Comparison of ENCODE assay signal across 29 cellular contexts in the genomic region with DNA sequence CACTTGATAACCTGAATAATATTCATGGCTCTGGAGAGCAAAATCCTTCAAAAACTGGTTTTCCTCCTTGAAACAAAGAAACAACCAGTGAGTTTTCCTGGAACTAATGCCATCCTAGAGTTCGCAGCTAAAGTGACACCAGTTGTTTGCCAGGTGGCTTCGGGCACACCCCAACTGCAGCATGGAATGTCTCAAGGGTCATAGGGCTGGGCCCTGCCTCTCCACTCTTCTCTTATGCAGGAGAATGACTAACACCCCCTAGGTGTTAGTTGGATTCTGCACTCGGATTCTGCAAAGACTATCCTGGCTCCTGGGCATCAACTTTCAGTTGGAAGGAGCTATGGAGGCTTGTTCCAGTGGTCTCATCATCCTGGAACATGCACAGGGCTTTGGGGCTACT.
"Had no signal": no experiment of that assay in that cellular context is flagged by ENCODE, and none has a peak within 500 bp of the region (broad histone marks: within the 10 kb centered on the region; RNA-seq: fewer than 3 reads in every experiment).

No MANE protein-coding gene starts in this region.

- ATAC-seq: activated CD4-positive, CD25-positive, alpha-beta regulatory T cell treated with anti-CD3 and anti-CD28 coated beads, Interleukin-2, amount 50 U/mL, for 24 hours; activated CD8-positive, alpha-beta T cell treated with anti-CD3 and anti-CD28 coated beads for 36 hours; activated T-cell treated with anti-CD3 and anti-CD28 coated beads, Interleukin-2, amount 50 U/mL, for 4 hours; activated T-helper 17 cell treated with anti-CD3 and anti-CD28 coated beads, Interleukin-2, amount 50 U/mL, for 72 hours; esophagus mucosa; T-helper 17 cell had no signal

- DNase-seq: activated B cell treated with CpG ODN at 0.5 μM for 24 hours; activated CD4-positive, alpha-beta T cell treated with anti-CD3 and anti-CD28 coated beads for 48 hours; activated CD4-positive, alpha-beta T cell treated with anti-CD3 and anti-CD28 coated beads, Interleukin-2, amount 50 U/mL, for 1 hour; activated CD4-positive, alpha-beta T cell treated with anti-CD3 and anti-CD28 coated beads, Interleukin-2, amount 50 U/mL, for 48 hours; activated CD8-positive, alpha-beta memory T cell treated with anti-CD3 and anti-CD28 coated beads for 24 hours; activated CD8-positive, alpha-beta T cell treated with anti-CD3 and anti-CD28 coated beads for 36 hours; activated effector memory CD4-positive, alpha-beta T cell treated with Interleukin-2 at 50 U/mL for 16 hours; activated gamma-delta T cell treated with Interleukin-2 at 50 U/mL for 16 hours; activated naive CD4-positive, alpha-beta T cell treated with anti-CD3 and anti-CD28 coated beads, Interleukin-2, amount 50 U/mL, for 16 hours; activated naive CD4-positive, alpha-beta T cell treated with Interleukin-2 at 50 U/mL for 16 hours; activated T-cell treated with anti-CD3 and anti-CD28 coated beads, Interleukin-2, amount 50 U/mL, for 4 hours; amniotic stem cell; anterior cingulate cortex; brain microvascular endothelial cell; cortex of kidney; dermis blood vessel endothelial cell; effector CD8-positive, alpha-beta T cell; endodermal cell; foreskin fibroblast; T-helper 1 cell; T-helper 17 cell; T1000; WERI-Rb-1 had no signal

- H3K27me3 Mint-ChIP-seq: activated B cell treated with CpG ODN at 0.5 μM for 24 hours; activated T-helper 17 cell treated with anti-CD3 and anti-CD28 coated beads, Interleukin-2, amount 50 U/mL, for 72 hours; central memory CD8-positive, alpha-beta T cell had no signal

- H3K4me3 Mint-ChIP-seq: activated B cell treated with CpG ODN at 0.5 μM for 24 hours; activated CD8-positive, alpha-beta T cell treated with anti-CD3 and anti-CD28 coated beads for 36 hours; activated naive CD8-positive, alpha-beta T cell; activated T-cell treated with anti-CD3 and anti-CD28 coated beads, Interleukin-2, amount 50 U/mL, for 4 hours; activated T-helper 17 cell treated with anti-CD3 and anti-CD28 coated beads, Interleukin-2, amount 50 U/mL, for 72 hours; central memory CD8-positive, alpha-beta T cell; endodermal cell; T-helper 17 cell; T-helper 2 cell treated with Interferon-gamma antibody and Interleukin-4, amounts not matched to agents 5 μg/mL and 100 μg/mL, for 36 hours had no signal

- H3K4me1 Mint-ChIP-seq: activated B cell treated with CpG ODN at 0.5 μM for 24 hours; activated T-helper 17 cell treated with anti-CD3 and anti-CD28 coated beads, Interleukin-2, amount 50 U/mL, for 72 hours; central memory CD8-positive, alpha-beta T cell; T-helper 17 cell had no signal

- H3K36me3 Mint-ChIP-seq: activated naive CD8-positive, alpha-beta T cell had no signal

- H3K27ac ChIP-seq: brain microvascular endothelial cell, WERI-Rb-1 had no signal

- H3K36me3 ChIP-seq: brain microvascular endothelial cell, WERI-Rb-1 had no signal

- H3K9me3 Mint-ChIP-seq: activated T-helper 17 cell treated with anti-CD3 and anti-CD28 coated beads, Interleukin-2, amount 50 U/mL, for 72 hours; endodermal cell had no signal

- H3K27me3 ChIP-seq: brain microvascular endothelial cell had no signal

- H3K27ac Mint-ChIP-seq: activated B cell treated with CpG ODN at 0.5 μM for 24 hours; activated CD8-positive, alpha-beta T cell treated with anti-CD3 and anti-CD28 coated beads for 36 hours; activated naive CD8-positive, alpha-beta T cell; activated T-helper 17 cell treated with anti-CD3 and anti-CD28 coated beads, Interleukin-2, amount 50 U/mL, for 72 hours; endodermal cell; T-helper 17 cell; T-helper 2 cell treated with Interferon-gamma antibody and Interleukin-4, amounts not matched to agents 5 μg/mL and 100 μg/mL, for 36 hours had no signal
